12 cellular contexts compared by ENCODE assay signal in the genomic region with DNA sequence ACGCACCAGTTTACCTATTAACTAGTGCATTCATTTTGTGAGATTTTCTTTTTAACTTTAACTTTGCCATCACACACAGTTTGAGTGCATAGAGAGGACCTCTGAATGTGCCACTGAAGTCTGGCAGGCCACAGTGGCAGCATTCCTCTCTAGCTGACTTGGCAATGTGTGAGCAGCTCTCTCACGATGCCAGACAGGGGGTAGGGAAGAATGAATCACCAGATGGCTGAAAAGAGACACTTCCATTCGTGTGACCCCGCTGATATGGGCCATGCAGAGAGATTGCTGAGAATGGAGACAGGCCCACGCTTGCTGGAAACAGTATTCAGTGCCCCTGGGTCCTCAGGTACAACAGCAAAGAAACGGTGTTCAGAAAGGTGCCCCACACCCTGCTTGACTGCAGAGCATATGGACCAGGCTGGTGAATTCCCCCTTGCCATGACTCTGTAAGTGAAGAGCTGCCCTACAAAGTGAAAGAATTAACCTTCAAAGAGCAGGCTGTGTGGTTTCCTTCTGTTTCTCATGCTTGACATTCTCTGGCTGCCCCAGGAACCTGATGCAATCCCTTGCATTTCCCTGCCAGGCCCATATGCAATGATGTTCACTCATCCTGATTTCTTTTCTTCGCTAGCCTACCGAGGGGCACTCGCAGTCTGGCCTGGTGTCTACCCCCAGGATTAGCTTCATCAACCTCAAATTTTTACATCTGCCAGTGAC.
DNase-seq lines count a peak whose midpoint lies in the region; ATAC-seq and TF ChIP-seq lines count a peak whose summit lies in the region.
"Had no signal": no experiment of that assay in that cellular context is flagged by ENCODE, and none has a peak within 500 bp of the region (broad histone marks: within the 10 kb centered on the region; RNA-seq: fewer than 3 reads in every experiment).

No MANE protein-coding gene starts in this region.

- H3K4me1 Mint-ChIP-seq in H9 = no peaks in the 10 kb centered on the region
- H3K4me1 Mint-ChIP-seq in CD8-positive, alpha-beta T cell (ENCODE audit: low read depth) = no peaks in the 10 kb centered on the region
- no peaks in the 10 kb centered on the region for H3K4me1 Mint-ChIP-seq in effector memory CD8-positive, alpha-beta T cell (ENCODE audit: low read depth in 2 of 2)

- no peak overlapping the region for H3T11ph ChIP-seq in H9 (ENCODE audit: low read length)

- intact Hi-C loops in CD8-positive, alpha-beta T cell (cut with DNase I, micrococcal nuclease) = no loop called here

- H3K27me3 ChIP-seq in skeletal muscle satellite cell (ENCODE audit: control insufficient read depth, insufficient read depth, low read length) (no peaks in the 10 kb centered on the region), H9 (ENCODE audit: insufficient read depth, low read length) (no peaks in the 10 kb centered on the region)
- H3K27me3 ChIP-seq in CD8-positive, alpha-beta T cell (ENCODE audit: insufficient read depth, low read length) = no peaks in the 10 kb centered on the region
- H3K27me3 ChIP-seq: esophagus muscularis mucosa had no signal

- no peak overlapping the region for H3K23ac ChIP-seq in H9 (ENCODE audit: insufficient read length, low read depth, low read length)

- H3K56ac ChIP-seq in H9 (ENCODE audit: insufficient read length, low read depth, low read length) = no peak overlapping the region

- WGBS in H9 (ENCODE audit: extremely low coverage, insufficient read length, low lambda C conversion rate) = no CpG with 5 or more reads among the region's 9 CpGs

- no peak overlapping the region for H3K27ac ChIP-seq in H9 (ENCODE audit: insufficient read length, low read depth, low read length)
- no peak overlapping the region for H3K27ac ChIP-seq in CD8-positive, alpha-beta T cell (ENCODE audit: low read depth, low read length)
- H3K27ac ChIP-seq: esophagus muscularis mucosa had no signal

- no peak overlapping the region for H4K5ac ChIP-seq in H9 (ENCODE audit: insufficient read length, low read depth, low read length)

- H3K4me3 ChIP-seq in fibroblast of pulmonary artery (replicated peaks; ENCODE audit: low read depth, low read length) = no peak overlapping the region
- no peak overlapping the region for H3K4me3 ChIP-seq in skeletal muscle satellite cell (ENCODE audit: low read length)
- no peak overlapping the region for H3K4me3 ChIP-seq in CD8-positive, alpha-beta T cell (ENCODE audit: low read depth, low read length)
- H3K4me3 ChIP-seq: esophagus muscularis mucosa had no signal

- ATAC-seq in CD8-positive, alpha-beta T cell = no peak
- ATAC-seq in effector memory CD8-positive, alpha-beta T cell (replicated peaks) = no peak

- H3K4me3 Mint-ChIP-seq in H9 = no peak overlapping the region
- no peak overlapping the region for H3K4me3 Mint-ChIP-seq in CD8-positive, alpha-beta T cell
- no peak overlapping the region for H3K4me3 Mint-ChIP-seq in effector memory CD8-positive, alpha-beta T cell

- H4K20me1 ChIP-seq in H9 (ENCODE audit: control insufficient read depth, insufficient read depth, insufficient read length) = no peaks in the 10 kb centered on the region

- no peak overlapping the region for H2BK5ac ChIP-seq in H9 (ENCODE audit: insufficient read length, low read length)

- no peaks in the 10 kb centered on the region for H3K36me3 ChIP-seq in skeletal muscle satellite cell (ENCODE audit: insufficient read depth, low read length)
- no peaks in the 10 kb centered on the region for H3K36me3 ChIP-seq in CD8-positive, alpha-beta T cell (ENCODE audit: insufficient read depth, low read length)
- H3K36me3 ChIP-seq: esophagus muscularis mucosa had no signal

- no peak overlapping the region for H4K91ac ChIP-seq in H9 (ENCODE audit: insufficient read length, low read depth, low read length)

- H3K27me3 Mint-ChIP-seq in H9 (ENCODE audit: low read depth) = no peaks in the 10 kb centered on the region
- H3K27me3 Mint-ChIP-seq in CD8-positive, alpha-beta T cell (ENCODE audit: low read depth) = peaks cover 22% of the 10 kb centered on the region
- peaks cover 0 to 22% of the 10 kb centered on the region in 2 donors for H3K27me3 Mint-ChIP-seq in effector memory CD8-positive, alpha-beta T cell

- peak overlapping the region; percentile 65 for H3K4me2 ChIP-seq in skeletal muscle satellite cell (ENCODE audit: low read length)
- no peak overlapping the region for H3K4me2 ChIP-seq in H9 (ENCODE audit: insufficient read depth, insufficient read length, low read length)

- DNase-seq in GM04504 (ENCODE audit: low read depth) (peak; percentile 54), SW480 (ENCODE audit: low spot score) (peak; percentile 16), fibroblast of pulmonary artery (ENCODE audit: low read depth) (peak; percentile 79), H9 (no peak)
- no peak for DNase-seq in CD8-positive, alpha-beta T cell
- no peak for DNase-seq in effector memory CD8-positive, alpha-beta T cell
- no peak for DNase-seq in stimulated activated CD4-positive, alpha-beta T cell treated with anti-CD3 and anti-CD28 coated beads, Interleukin-4, amount 100 ng/mL, for 24 hours
- DNase-seq: activated effector memory CD4-positive, alpha-beta T cell treated with anti-CD3 and anti-CD28 coated beads, Interleukin-2, amount 50 U/mL, for 16 hours; NCI-H345; stimulated activated CD4-positive, alpha-beta T cell treated with anti-CD3 and anti-CD28 coated beads, Interleukin-4, amount 100 ng/mL, for 1 hour had no signal

- no peak overlapping the region for H4K8ac ChIP-seq in H9 (replicated peaks; ENCODE audit: insufficient read length, low read depth, low read length)

- H2BK120ac ChIP-seq in H9 (ENCODE audit: low read depth, low read length, poor library complexity, severe bottlenecking) = no peak overlapping the region

- H3K9me3 Mint-ChIP-seq in H9 = peaks cover 10 to 13% of the 10 kb centered on the region in 2 experiments
- H3K9me3 Mint-ChIP-seq in CD8-positive, alpha-beta T cell = peaks cover 7% of the 10 kb centered on the region
- H3K9me3 Mint-ChIP-seq in effector memory CD8-positive, alpha-beta T cell = no peaks in the 10 kb centered on the region

- H2AK5ac ChIP-seq in H9 (ENCODE audit: insufficient read length, low read length) = no peak overlapping the region

- POLR2A ChIA-PET in CD8-positive, alpha-beta T cell (lab: Charles Lee) = no interaction called here

- H3K18ac ChIP-seq in H9 (ENCODE audit: insufficient read length, low read depth, low read length) = no peak overlapping the region

- no peaks in the 10 kb centered on the region for H3K79me2 ChIP-seq in H9 (ENCODE audit: insufficient read depth, low read length)

- H3K9me3 ChIP-seq in skeletal muscle satellite cell (replicated peaks; ENCODE audit: low read length) (peaks cover 3% of the 10 kb centered on the region), H9 (ENCODE audit: control insufficient read depth, low read depth, low read length) (no peaks in the 10 kb centered on the region)
- H3K9me3 ChIP-seq in CD8-positive, alpha-beta T cell (ENCODE audit: low read length) = no peaks in the 10 kb centered on the region

- no peak overlapping the region for H2BK15ac ChIP-seq in H9 (ENCODE audit: low read depth, low read length)

- H3K27ac Mint-ChIP-seq in H9 = peak overlapping the region in 1 of 3 experiments; percentile 54; a peak in 2 of 7 replicates
- H3K27ac Mint-ChIP-seq in CD8-positive, alpha-beta T cell = no peak overlapping the region
- no peak overlapping the region for H3K27ac Mint-ChIP-seq in effector memory CD8-positive, alpha-beta T cell

- no peak overlapping the region for H2BK20ac ChIP-seq in H9 (ENCODE audit: low read depth, low read length, poor library complexity, severe bottlenecking)

- no peaks in the 10 kb centered on the region for H3K79me1 ChIP-seq in H9 (ENCODE audit: insufficient read depth, low read depth, low read length, poor library complexity, severe bottlenecking)

- no peak overlapping the region for H3K4ac ChIP-seq in H9 (ENCODE audit: low read depth, low read length)

- no peak overlapping the region for H3K14ac ChIP-seq in H9 (ENCODE audit: insufficient read depth, low read length)

- H2AFZ ChIP-seq in H9 (ENCODE audit: low read length) = no peak overlapping the region

- no peak for TF ChIP-seq CTCF in fibroblast of pulmonary artery (IDR thresholded peaks at IDR 0.05; ENCODE audit: low read length, missing control alignments)
- TF ChIP-seq CTCF in H9 (conservative IDR thresholded peaks at IDR 0.05) = no peak
- no peak for TF ChIP-seq CTCF in CD8-positive, alpha-beta T cell (IDR thresholded peaks at IDR 0.05)

- peaks cover 14% of the 10 kb centered on the region for H3K4me1 ChIP-seq in skeletal muscle satellite cell (ENCODE audit: control insufficient read depth, insufficient read depth, low read length)
- H3K4me1 ChIP-seq in H9 (ENCODE audit: insufficient read depth, low read length) = no peaks in the 10 kb centered on the region
- H3K4me1 ChIP-seq in CD8-positive, alpha-beta T cell (ENCODE audit: insufficient read depth, low read length) = no peaks in the 10 kb centered on the region

- peaks cover 0 to 13% (median 0%) of the 10 kb centered on the region in 3 experiments; a peak in 3 of 7 replicates for H3K36me3 Mint-ChIP-seq in H9 (ENCODE audit: insufficient read depth in 1 of 3, low read depth in 3 of 3)
- H3K36me3 Mint-ChIP-seq in CD8-positive, alpha-beta T cell = no peaks in the 10 kb centered on the region
- H3K36me3 Mint-ChIP-seq in effector memory CD8-positive, alpha-beta T cell (ENCODE audit: insufficient read depth) = no peaks in the 10 kb centered on the region

- CTCF ChIA-PET in CD8-positive, alpha-beta T cell (lab: Charles Lee) = interaction anchor here (1.0 kb wide), 1 partner anchor 12 kb away, joined by 3 read pairs; no protein-coding TSS in a partner anchor

- H3K23me2 ChIP-seq in H9 (ENCODE audit: insufficient read length, low read depth, low read length, poor library complexity, severe bottlenecking) = no peaks in the 10 kb centered on the region

- H2BK12ac ChIP-seq in H9 (ENCODE audit: insufficient read length, low read depth, low read length) = no peak overlapping the region

- H3K9ac ChIP-seq in skeletal muscle satellite cell (ENCODE audit: low read depth, low read length) (peak overlapping the region; percentile 22), H9 (ENCODE audit: extremely low read depth, insufficient read length, low read length) (no peak overlapping the region)

Comparison
In these comparisons a context has a peak if more than half of its experiments do, and no peak if none do; other contexts are left out.
1. DNase-seq: peak in GM04504 (single experiment), SW480 (single experiment) and fibroblast of pulmonary artery (single experiment); none in H9 (single experiment), CD8-positive, alpha-beta T cell (0 of 7), effector memory CD8-positive, alpha-beta T cell (0 of 3) and stimulated activated CD4-positive, alpha-beta T cell treated with anti-CD3 and anti-CD28 coated beads, Interleukin-4, amount 100 ng/mL, for 24 hours (single experiment).